In genomic region chr1:23169219-23169575, GRCh38 we compare ENCODE assay signal across 8 cellular contexts. TPM values are rescaled to one million over a fixed set of nuclear protein-coding genes. Genes with fewer than 3 reads are reported as not detected.
DNase-seq lines count a peak whose midpoint lies in the region; ATAC-seq and TF ChIP-seq lines count a peak whose summit lies in the region.

No MANE protein-coding gene starts in this region.

- H3K9ac ChIP-seq in mucosa of stomach (ENCODE audit: low read length) = peak overlapping the region; percentile 77

- in situ Hi-C loops in KBM-7 (cut with MboI; ENCODE audit: low pct_unique_long_range_greater_than_20kb, low sequenced_read_pairs) = no loop called here

- H3K27ac ChIP-seq in heart right ventricle (peak overlapping the region in 9 of 10 donors; percentile 90 to 98 (median 96)), upper lobe of right lung (peak overlapping the region; percentile 86)

- H3K27me3 ChIP-seq in heart right ventricle (no peaks in the 10 kb centered on the region), mucosa of stomach (ENCODE audit: control insufficient read depth, insufficient read depth, low read length) (no peaks in the 10 kb centered on the region), upper lobe of right lung (no peaks in the 10 kb centered on the region)

- DNase-seq in heart right ventricle = no peak
- DNase-seq in Right ventricle myocardium superior = no peak
- DNase-seq in central memory CD8-positive, alpha-beta T cell (ENCODE audit: low spot score in 2 of 2) = no peak
- no peak for DNase-seq in upper lobe of right lung
- no peak for DNase-seq in GOT3 (lab: John Stamatoyannopoulos, UW)
- no peak for DNase-seq in KBM-7
- DNase-seq in NCI-H345 (lab: John Stamatoyannopoulos, UW) = no peak

- TF ChIP-seq CTCF in heart right ventricle (IDR thresholded peaks at IDR 0.05) (no peak), upper lobe of right lung (IDR thresholded peaks at IDR 0.05) (no peak)

- 45 to 51% methylated on average over 13 of the region's 13 CpGs for WGBS in heart right ventricle, 2 donors

- no peaks in the 10 kb centered on the region for H3K27me3 Mint-ChIP-seq in central memory CD8-positive, alpha-beta T cell

- H3K4me1 Mint-ChIP-seq in central memory CD8-positive, alpha-beta T cell = peaks cover 32% of the 10 kb centered on the region

- peak in 3 of 8 donors; percentile 1 to 3 (median 2) for ATAC-seq in heart right ventricle
- no peak for ATAC-seq in Right ventricle myocardium superior (ENCODE audit: poor library complexity)
- no peak for ATAC-seq in central memory CD8-positive, alpha-beta T cell (replicated peaks; ENCODE audit: extremely low read depth, poor library complexity, severe bottlenecking)
- no peak for ATAC-seq in upper lobe of right lung

- H3K9me3 ChIP-seq in heart right ventricle = no peaks in the 10 kb centered on the region
- no peaks in the 10 kb centered on the region for H3K9me3 ChIP-seq in mucosa of stomach (ENCODE audit: control insufficient read depth, low read length)
- H3K9me3 ChIP-seq in upper lobe of right lung = no peaks in the 10 kb centered on the region

- H3K36me3 Mint-ChIP-seq in central memory CD8-positive, alpha-beta T cell (ENCODE audit: insufficient read depth) = peaks cover 8% of the 10 kb centered on the region

- H3K4me1 ChIP-seq in heart right ventricle = peaks cover 6 to 63% (median 45%) of the 10 kb centered on the region in 9 donors
- H3K4me1 ChIP-seq in mucosa of stomach (ENCODE audit: control insufficient read depth, insufficient read depth, low read length) = peaks cover 6% of the 10 kb centered on the region
- H3K4me1 ChIP-seq in upper lobe of right lung = peaks cover 27% of the 10 kb centered on the region

- peak overlapping the region; percentile 96 for H3K4me3 Mint-ChIP-seq in central memory CD8-positive, alpha-beta T cell

- peak overlapping the region; percentile 92 for H3K27ac Mint-ChIP-seq in central memory CD8-positive, alpha-beta T cell (ENCODE audit: low read depth)

- peak overlapping the region in 9 of 10 donors; percentile 78 to 95 (median 91) for H3K4me3 ChIP-seq in heart right ventricle
- H3K4me3 ChIP-seq in mucosa of stomach (ENCODE audit: low read length) = no peak overlapping the region
- peak overlapping the region; percentile 88 for H3K4me3 ChIP-seq in upper lobe of right lung

- intact Hi-C loops in heart right ventricle (cut with DNase I) = loop anchor here in 2 of 10 donors (5.0 kb wide), 1 partner anchor 47 kb away; no protein-coding TSS in a partner anchor
- intact Hi-C loops in Right ventricle myocardium superior (cut with DNase I) = no loop called here
- intact Hi-C loops in upper lobe of right lung (cut with DNase I) = no loop called here

- H3K36me3 ChIP-seq in heart right ventricle (no peaks in the 10 kb centered on the region), mucosa of stomach (ENCODE audit: control insufficient read depth, insufficient read depth, low read length) (no peaks in the 10 kb centered on the region), upper lobe of right lung (no peaks in the 10 kb centered on the region)

- no peaks in the 10 kb centered on the region for H3K9me3 Mint-ChIP-seq in central memory CD8-positive, alpha-beta T cell

RNA-seq across cellular contexts. Expression of gene LUZP1, which starts 0.5 kb away (rescaled TPM):
- 10 to 100 TPM; 26.3 to 40.1 (median 32.2) TPM for total RNA-seq in heart right ventricle
- polyA plus RNA-seq in heart right ventricle = 1 to 10 TPM; 6.4 to 7.7 TPM
- total RNA-seq in Right ventricle myocardium superior = 26.3 TPM
- 36.4 TPM for total RNA-seq in upper lobe of right lung

RNA-seq across cellular contexts. Expression of gene HTR1D, which starts 48.1 kb away (rescaled TPM):
- total RNA-seq in heart right ventricle = not detected
- polyA plus RNA-seq in heart right ventricle = under 1 TPM; 0.01 to 0.07 TPM
- total RNA-seq in Right ventricle myocardium superior = not detected
- total RNA-seq in upper lobe of right lung = 0.93 TPM
